ENCODE assay signal across 8 cellular contexts in genomic region chr17:8248751-8249607, GRCh38. TPM values are rescaled to one million over a fixed set of nuclear protein-coding genes. Genes with fewer than 3 reads are reported as not detected.
DNase-seq lines count a peak whose midpoint lies in the region.

Gene PFAS (plus strand): TSS chr17:8249289. CDS start chr17:8253938, 4,649 bp downstream.

- no peaks in the 10 kb centered on the region for H3K9me3 ChIP-seq in ES-I3 (ENCODE audit: control insufficient read depth, insufficient read depth, low read length)

- no peaks in the 10 kb centered on the region for H3K9me3 Mint-ChIP-seq in activated naive CD4-positive, alpha-beta T cell treated with anti-CD3 and anti-CD28 coated beads, Interleukin-2, amount 50 U/mL, for 24 hours

- H3K4me1 Mint-ChIP-seq in activated naive CD4-positive, alpha-beta T cell treated with anti-CD3 and anti-CD28 coated beads, Interleukin-2, amount 50 U/mL, for 24 hours, result peaks cover 39% of the 10 kb centered on the region

- no peaks in the 10 kb centered on the region for H3K27me3 Mint-ChIP-seq in activated naive CD4-positive, alpha-beta T cell treated with anti-CD3 and anti-CD28 coated beads, Interleukin-2, amount 50 U/mL, for 24 hours

- peaks cover under 1% of the 10 kb centered on the region; the same call in 1 of the 2 replicates for H3K36me3 ChIP-seq in ES-I3 (ENCODE audit: insufficient read depth, low read length)

- peak within 1 kb of the TSS; percentile 99 for H3K27ac Mint-ChIP-seq in activated naive CD4-positive, alpha-beta T cell treated with anti-CD3 and anti-CD28 coated beads, Interleukin-2, amount 50 U/mL, for 24 hours

- peaks cover 11% of the 10 kb centered on the region for H3K36me3 Mint-ChIP-seq in activated naive CD4-positive, alpha-beta T cell treated with anti-CD3 and anti-CD28 coated beads, Interleukin-2, amount 50 U/mL, for 24 hours

- peak; percentile 82 for DNase-seq in HCEC 1CT
- DNase-seq in NCI-H1048 (lab: John Stamatoyannopoulos, UW), result peak; percentile 81
- peak; percentile 40 for DNase-seq in SKM-1 (lab: John Stamatoyannopoulos, UW; ENCODE audit: unreplicated experiment)
- DNase-seq in glomerular endothelial cell (ENCODE audit: extremely low read depth, low read depth, low spot score), result peak; percentile 45
- peak; percentile 85 for DNase-seq in occipital lobe (lab: John Stamatoyannopoulos, UW)
- peak; percentile 96 for DNase-seq in superior temporal gyrus (ENCODE audit: extremely low spot score)

- peak within 1 kb of the TSS; percentile 98 for H3K4me3 Mint-ChIP-seq in activated naive CD4-positive, alpha-beta T cell treated with anti-CD3 and anti-CD28 coated beads, Interleukin-2, amount 50 U/mL, for 24 hours

- H3K4me1 ChIP-seq in ES-I3 (ENCODE audit: insufficient read depth, low read length), result peaks cover 6% of the 10 kb centered on the region

- peak within 1 kb of the TSS; percentile 78 for H3K9ac ChIP-seq in ES-I3 (ENCODE audit: low read depth, low read length)

RNA-seq across cellular contexts. Expression of gene PFAS, which starts in this region (rescaled TPM):
- total RNA-seq in glomerular endothelial cell, result 18.7 and 34.3 TPM in 2 replicates
- total RNA-seq in occipital lobe, result 20.0 TPM

Comparison
In these comparisons a context has a peak if more than half of its experiments do, and no peak if none do; other contexts are left out.
1. Peak in every context shown above with its lines: DNase-seq.
2. DNase-seq: peak in every context shown above with its lines; median percentile 96 in superior temporal gyrus; 85 in occipital lobe; 82 in HCEC 1CT; 81 in NCI-H1048; 45 in glomerular endothelial cell; 40 in SKM-1.